In the genomic region with DNA sequence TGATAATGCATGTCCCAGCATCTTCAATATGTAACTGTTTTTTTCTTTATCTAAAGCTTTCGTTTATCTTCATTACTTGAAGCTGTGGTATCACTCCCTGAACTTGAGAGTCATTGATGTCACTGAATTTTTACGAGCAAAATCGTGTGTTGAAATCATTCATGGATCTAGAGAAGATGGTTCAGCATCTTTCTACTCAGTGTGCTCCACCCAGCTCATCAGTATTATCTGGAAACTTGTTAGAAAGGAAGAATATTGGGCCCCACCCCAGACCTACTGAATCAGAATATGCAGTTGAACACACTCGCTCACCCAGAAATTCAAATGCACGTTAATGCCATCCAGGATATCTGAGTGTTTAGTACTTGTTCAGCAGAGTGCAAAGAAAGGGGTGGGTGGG, we compare ENCODE assay signal across 22 cellular contexts.
"Had no signal": no experiment of that assay in that cellular context is flagged by ENCODE, and none has a peak within 500 bp of the region (broad histone marks: within the 10 kb centered on the region; RNA-seq: fewer than 3 reads in every experiment).

No MANE protein-coding gene starts in this region.

- H3K36me3 Mint-ChIP-seq: memory B cell; stimulated activated effector memory CD8-positive, alpha-beta T cell treated with anti-CD3 and anti-CD28 coated beads, Interleukin-12 subunit alpha, Interleukin-12 subunit beta, amount 100 ng/mL, for 72 hours had no signal

- H3K4me3 ChIP-seq: dorsolateral prefrontal cortex, gastrocnemius medialis, lung, pancreas, right lobe of liver, stomach, thoracic aorta, tibial nerve, vagina had no signal

- H3K27me3 ChIP-seq: dorsolateral prefrontal cortex, right lobe of liver, tibial nerve, vagina had no signal

- H3K4me1 Mint-ChIP-seq: memory B cell; stimulated activated effector memory CD8-positive, alpha-beta T cell treated with anti-CD3 and anti-CD28 coated beads, Interleukin-12 subunit alpha, Interleukin-12 subunit beta, amount 100 ng/mL, for 72 hours had no signal

- H3K36me3 ChIP-seq: gastrocnemius medialis, pancreas, right lobe of liver, stomach, thoracic aorta, tibial nerve, vagina had no signal

- DNase-seq: dorsolateral prefrontal cortex; effector CD4-positive, alpha-beta T cell; foreskin fibroblast; gastrocnemius medialis; head of caudate nucleus; left ventricle myocardium superior; naive thymus-derived CD4-positive, alpha-beta T cell; nephron progenitor cell; nucleus accumbens; pancreas; right lobe of liver; stimulated activated CD4-positive, alpha-beta T cell treated with anti-CD3 and anti-CD28 coated beads, Interleukin-2, amount 100 ng/mL, for 24 hours; stimulated activated CD4-positive, alpha-beta T cell treated with anti-CD3 and anti-CD28 coated beads, Interleukin-4, amount 100 ng/mL, for 24 hours; stimulated activated naive CD4-positive, alpha-beta T cell treated with Interleukin-2 at 50 U/mL for 16 hours; stomach had no signal

- ATAC-seq: gastrocnemius medialis; left ventricle myocardium superior; naive thymus-derived CD4-positive, alpha-beta T cell; pancreas; right lobe of liver; stimulated activated effector memory CD8-positive, alpha-beta T cell treated with anti-CD3 and anti-CD28 coated beads, Interleukin-12 subunit alpha, Interleukin-12 subunit beta, amount 100 ng/mL, for 72 hours had no signal

- H3K27ac ChIP-seq: dorsolateral prefrontal cortex, gastrocnemius medialis, pancreas, right lobe of liver, stomach, thoracic aorta, tibial nerve, vagina had no signal

- H3K9me3 Mint-ChIP-seq: memory B cell; mesothelial cell of epicardium; naive thymus-derived CD4-positive, alpha-beta T cell; nephron progenitor cell; stimulated activated effector memory CD8-positive, alpha-beta T cell treated with anti-CD3 and anti-CD28 coated beads, Interleukin-12 subunit alpha, Interleukin-12 subunit beta, amount 100 ng/mL, for 72 hours had no signal

- H3K4me3 Mint-ChIP-seq: memory B cell; mesothelial cell of epicardium; naive thymus-derived CD4-positive, alpha-beta T cell; nephron progenitor cell; stimulated activated effector memory CD8-positive, alpha-beta T cell treated with anti-CD3 and anti-CD28 coated beads, Interleukin-12 subunit alpha, Interleukin-12 subunit beta, amount 100 ng/mL, for 72 hours had no signal

- H3K9me3 ChIP-seq: gastrocnemius medialis, pancreas, right lobe of liver, stomach, thoracic aorta, tibial nerve, vagina had no signal

- H3K27ac Mint-ChIP-seq: memory B cell; mesothelial cell of epicardium; naive thymus-derived CD4-positive, alpha-beta T cell; nephron progenitor cell; stimulated activated effector memory CD8-positive, alpha-beta T cell treated with anti-CD3 and anti-CD28 coated beads, Interleukin-12 subunit alpha, Interleukin-12 subunit beta, amount 100 ng/mL, for 72 hours had no signal

- H3K4me1 ChIP-seq: gastrocnemius medialis, pancreas, right lobe of liver had no signal
